ENCODE assay signal across 7 cellular contexts in the genomic region with DNA sequence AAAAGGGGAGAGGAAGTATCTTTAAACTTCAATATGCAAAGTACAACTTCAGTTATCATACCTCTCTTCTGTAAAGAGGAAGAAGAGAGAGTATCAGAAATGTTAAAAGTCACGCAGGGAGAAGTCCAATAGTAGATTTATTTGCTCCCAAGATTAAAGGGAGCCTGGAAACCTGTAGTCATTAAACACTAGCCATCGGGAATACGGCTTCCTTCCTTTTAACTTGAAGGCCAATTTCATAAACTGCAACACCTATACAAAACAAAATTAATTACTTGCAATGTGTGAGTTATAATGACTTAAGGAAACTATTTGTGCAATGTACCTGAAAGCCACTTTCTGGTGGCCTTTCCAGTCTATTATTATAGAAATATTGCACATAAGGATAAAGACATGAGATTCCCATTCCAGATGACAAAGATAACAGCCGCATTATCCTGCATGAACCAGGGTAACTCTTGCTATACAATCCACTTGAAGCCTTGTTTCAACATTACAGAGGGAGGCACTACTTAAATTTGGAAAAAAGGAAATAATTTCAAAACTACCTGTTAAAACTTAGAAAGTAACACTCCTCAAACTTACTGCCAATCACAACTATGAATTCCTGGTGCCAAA. TPM values are rescaled to one million over a fixed set of nuclear protein-coding genes. Genes with fewer than 3 reads are reported as not detected.
DNase-seq lines count a peak whose midpoint lies in the region; ATAC-seq and TF ChIP-seq lines count a peak whose summit lies in the region.

No MANE protein-coding gene starts in this region.

- peak overlapping the region; percentile 14 for H3K4me3 ChIP-seq in HAP-1
- H3K4me3 ChIP-seq in SU-DHL-6 (ENCODE audit: insufficient read depth, low read length, poor library complexity, severe bottlenecking): peak overlapping the region; percentile 87
- peak overlapping the region; percentile 83 to 91 for H3K4me3 ChIP-seq in gastroesophageal sphincter
- H3K4me3 ChIP-seq in skeletal muscle satellite cell (ENCODE audit: low read length): peak overlapping the region; percentile 92

- H3K27me3 ChIP-seq in HAP-1 (ENCODE audit: low read depth) (no peaks in the 10 kb centered on the region), SU-DHL-6 (ENCODE audit: low read length) (no peaks in the 10 kb centered on the region), gastroesophageal sphincter (no peaks in the 10 kb centered on the region), skeletal muscle satellite cell (ENCODE audit: control insufficient read depth, insufficient read depth, low read length) (no peaks in the 10 kb centered on the region)

- H3K9me3 ChIP-seq in HAP-1 (no peaks in the 10 kb centered on the region), SU-DHL-6 (ENCODE audit: insufficient read depth, low read length) (no peaks in the 10 kb centered on the region), gastroesophageal sphincter (no peaks in the 10 kb centered on the region), skeletal muscle satellite cell (replicated peaks; ENCODE audit: low read length) (no peaks in the 10 kb centered on the region)

- H4K20me1 ChIP-seq in SU-DHL-6 (ENCODE audit: low read depth, low read length): peaks cover 56% of the 10 kb centered on the region

- ATAC-seq in gastroesophageal sphincter (no peak), GM21367 (IDR thresholded peaks at IDR 0.05; ENCODE audit: unreplicated experiment) (no peak)

- H3F3A ChIP-seq in SU-DHL-6 (ENCODE audit: insufficient read depth): peaks cover 31% of the 10 kb centered on the region

- no peak for TF ChIP-seq EP300 in gastroesophageal sphincter (IDR thresholded peaks at IDR 0.05)

- peaks cover 22% of the 10 kb centered on the region for H3K36me3 ChIP-seq in HAP-1 (replicated peaks)
- peaks cover 38% of the 10 kb centered on the region for H3K36me3 ChIP-seq in SU-DHL-6 (ENCODE audit: low read length)
- H3K36me3 ChIP-seq in gastroesophageal sphincter: peaks cover 0 to 3% of the 10 kb centered on the region in 2 donors
- peaks cover 33% of the 10 kb centered on the region for H3K36me3 ChIP-seq in skeletal muscle satellite cell (ENCODE audit: insufficient read depth, low read length)

- WGBS in gastroesophageal sphincter (ENCODE audit: low coverage in 1 of 2), 2 donors: 3 to 6% methylated on average over 4 of the region's 4 CpGs

- H3K27ac ChIP-seq in SU-DHL-6 (ENCODE audit: low read depth, low read length): peak overlapping the region; percentile 60
- H3K27ac ChIP-seq in gastroesophageal sphincter: peak overlapping the region; percentile 40 to 99 (median 98)

- in situ Hi-C loops in HAP-1 (cut with MboI; ENCODE audit: low sequenced_read_pairs): no loop called here

- H3K4me2 ChIP-seq in SU-DHL-6 (ENCODE audit: low read depth, low read length, poor library complexity, severe bottlenecking) (peak overlapping the region; percentile 95), skeletal muscle satellite cell (ENCODE audit: low read length) (peak overlapping the region; percentile 83)

- no peak for DNase-seq in HAP-1 (ENCODE audit: low spot score in 2 of 2)
- DNase-seq in A172 (ENCODE audit: low spot score): no peak
- DNase-seq in SHP77 treated with DMSO at 0.1 percent for 48 hours (lab: John Stamatoyannopoulos, UW): no peak

- H2AFZ ChIP-seq in SU-DHL-6 (ENCODE audit: low read depth, low read length, severe bottlenecking): no peak overlapping the region

- no peaks in the 10 kb centered on the region for H3K9me2 ChIP-seq in SU-DHL-6 (replicated peaks; ENCODE audit: insufficient read depth, low read length)

- TF ChIP-seq POLR2A in gastroesophageal sphincter (IDR thresholded peaks at IDR 0.05): no peak

- peaks cover 68% of the 10 kb centered on the region for H3K4me1 ChIP-seq in HAP-1
- peaks cover 11 to 39% (median 13%) of the 10 kb centered on the region in 3 donors for H3K4me1 ChIP-seq in gastroesophageal sphincter
- peaks cover 40% of the 10 kb centered on the region for H3K4me1 ChIP-seq in skeletal muscle satellite cell (ENCODE audit: control insufficient read depth, insufficient read depth, low read length)

- peaks cover 96% of the 10 kb centered on the region for H3K79me2 ChIP-seq in SU-DHL-6 (ENCODE audit: insufficient read depth, low read length)

- TF ChIP-seq CTCF in SU-DHL-6 (IDR thresholded peaks at IDR 0.05; ENCODE audit: insufficient read depth, low read length, poor library complexity, severe bottlenecking) (no peak), gastroesophageal sphincter (IDR thresholded peaks at IDR 0.05) (no peak)

- H3K9ac ChIP-seq in SU-DHL-6 (ENCODE audit: low read length) (peak overlapping the region; percentile 76), skeletal muscle satellite cell (ENCODE audit: low read depth, low read length) (peak overlapping the region; percentile 96)

RNA-seq across cellular contexts. Expression of a gene that starts 4.6 kb away (rescaled TPM):
- 10 to 100 TPM; 33.7 to 46.1 (median 42.7) TPM for total RNA-seq in gastroesophageal sphincter
- 9.8 and 10.9 TPM in 2 replicates for total RNA-seq in skeletal muscle satellite cell (2012; rRNA removed)
- 4.0 and 4.7 TPM in 2 replicates for total RNA-seq in A172 (2014; rRNA removed; shearing (Covaris generic))

Comparison
In these comparisons a context has a peak if more than half of its experiments do, and no peak if none do; other contexts are left out.
1. H3K4me3 ChIP-seq: peak in every context shown above with its lines; median percentile 92 in skeletal muscle satellite cell; 87 in SU-DHL-6; 87 in gastroesophageal sphincter; 14 in HAP-1.